ENCODE assay signal across 8 cellular contexts in the genomic region with DNA sequence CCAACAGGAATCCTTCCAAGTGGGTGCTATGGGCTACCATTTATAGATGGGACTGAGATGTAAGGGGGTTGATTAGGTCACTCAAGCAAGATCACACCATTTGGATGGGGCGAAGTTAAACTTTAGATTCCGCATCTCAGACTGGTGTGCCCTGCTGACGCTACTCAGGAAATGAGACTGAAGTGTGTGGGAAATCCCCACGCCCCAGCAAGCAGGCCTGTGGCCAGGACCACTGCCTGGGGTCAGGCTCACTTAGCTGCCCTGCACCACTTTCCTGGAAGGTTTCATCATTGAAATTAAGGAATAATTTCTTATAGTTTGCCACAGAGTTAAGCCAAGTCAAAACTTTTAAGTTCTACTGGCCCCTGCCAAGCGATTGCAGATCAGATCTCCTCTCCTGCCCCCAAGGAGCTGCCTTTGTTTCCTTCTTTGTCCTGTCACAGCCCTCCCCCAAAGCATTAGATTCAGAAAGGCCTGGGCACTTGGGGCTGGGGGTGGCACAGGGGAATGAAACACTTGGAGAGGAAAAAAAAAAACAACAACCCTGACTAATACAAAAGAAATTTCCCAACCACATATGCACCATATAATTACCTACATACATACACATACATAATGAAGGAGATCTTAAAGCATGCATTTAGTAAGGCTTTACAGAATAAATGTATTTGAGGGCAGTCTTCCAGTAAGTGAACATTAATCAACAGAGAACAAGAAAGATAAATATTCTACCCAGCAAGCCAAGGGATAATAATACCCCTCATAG.
DNase-seq lines count a peak whose midpoint lies in the region; ATAC-seq and TF ChIP-seq lines count a peak whose summit lies in the region.

No MANE protein-coding gene starts in this region.

- no peak overlapping the region for H3K56ac ChIP-seq in H9 (ENCODE audit: insufficient read length, low read depth, low read length)

- H3K9me3 Mint-ChIP-seq in H9: no peaks in the 10 kb centered on the region
- H3K9me3 Mint-ChIP-seq in memory B cell: no peaks in the 10 kb centered on the region

- H3K27me3 ChIP-seq in GM06990 (replicated peaks; ENCODE audit: control insufficient read depth, insufficient read depth, low read length): no peaks in the 10 kb centered on the region
- no peaks in the 10 kb centered on the region for H3K27me3 ChIP-seq in H9 (ENCODE audit: insufficient read depth, low read length)
- H3K27me3 ChIP-seq in OCI-LY3 (ENCODE audit: low read depth, low read length): no peaks in the 10 kb centered on the region

- H3K79me2 ChIP-seq in H9 (ENCODE audit: insufficient read depth, low read length) (no peaks in the 10 kb centered on the region), OCI-LY3 (ENCODE audit: low read length) (no peaks in the 10 kb centered on the region)

- H3T11ph ChIP-seq in H9 (ENCODE audit: low read length): no peak overlapping the region

- WGBS in H9 (ENCODE audit: extremely low coverage, insufficient read length, low lambda C conversion rate): no CpG with 5 or more reads among the region's 5 CpGs

- no peak overlapping the region for H3K14ac ChIP-seq in H9 (ENCODE audit: insufficient read depth, low read length)

- no peaks in the 10 kb centered on the region for H3K27me3 Mint-ChIP-seq in H9 (ENCODE audit: low read depth)
- no peaks in the 10 kb centered on the region for H3K27me3 Mint-ChIP-seq in memory B cell

- H2AFZ ChIP-seq in H9 (ENCODE audit: low read length) (no peak overlapping the region), OCI-LY3 (ENCODE audit: low read depth, low read length) (peak overlapping the region; percentile 75)

- H3K18ac ChIP-seq in H9 (ENCODE audit: insufficient read length, low read depth, low read length): no peak overlapping the region

- no peak overlapping the region for H3K4me2 ChIP-seq in H9 (ENCODE audit: insufficient read depth, insufficient read length, low read length)
- H3K4me2 ChIP-seq in OCI-LY3 (ENCODE audit: low read length): peak overlapping the region; percentile 65

- no peak overlapping the region for H3K4ac ChIP-seq in H9 (ENCODE audit: low read depth, low read length)

- H3K23me2 ChIP-seq in H9 (ENCODE audit: insufficient read length, low read depth, low read length, poor library complexity, severe bottlenecking): no peaks in the 10 kb centered on the region

- no peak overlapping the region for H4K8ac ChIP-seq in H9 (replicated peaks; ENCODE audit: insufficient read length, low read depth, low read length)

- ATAC-seq in memory B cell (ENCODE audit: low read depth): peak; percentile 97
- peak; percentile 88 for ATAC-seq in stimulated activated naive CD8-positive, alpha-beta T cell treated with anti-CD3 and anti-CD28 coated beads, Interleukin-15, Interleukin-2, amounts not matched to agents 100 U/mL and 50 U/mL, for 24 hours

- H2AK5ac ChIP-seq in H9 (ENCODE audit: insufficient read length, low read length): no peak overlapping the region

- DNase-seq in GM06990 (ENCODE audit: extremely low read depth, insufficient read length): peak; percentile 66
- no peak for DNase-seq in H9
- DNase-seq in activated gamma-delta T cell treated with anti-CD3 and anti-CD28 coated beads, Interleukin-2, amount 50 U/mL, for 16 hours (ENCODE audit: low read depth): peak; percentile 52
- peak in 1 of 2 donors; percentile 14 for DNase-seq in memory B cell (ENCODE audit: low spot score in 2 of 2)
- peak; percentile 75 for DNase-seq in stimulated activated naive CD8-positive, alpha-beta T cell treated with anti-CD3 and anti-CD28 coated beads, Interleukin-15, Interleukin-2, amounts not matched to agents 100 U/mL and 50 U/mL, for 24 hours
- no peak for DNase-seq in SW480 (ENCODE audit: low spot score)
- no peak for DNase-seq in AG20443 (ENCODE audit: low spot score)

- H3K9ac ChIP-seq in H9 (ENCODE audit: extremely low read depth, insufficient read length, low read length) (no peak overlapping the region), OCI-LY3 (ENCODE audit: low read length) (peak overlapping the region; percentile 29)

- H3K4me1 Mint-ChIP-seq in H9: peaks cover 30 to 34% of the 10 kb centered on the region in 2 experiments
- peaks cover 12% of the 10 kb centered on the region for H3K4me1 Mint-ChIP-seq in memory B cell

- H3K36me3 ChIP-seq in GM06990 (ENCODE audit: control insufficient read depth, insufficient read depth, low read length) (no peaks in the 10 kb centered on the region), OCI-LY3 (replicated peaks; ENCODE audit: low read depth, low read length) (no peaks in the 10 kb centered on the region)

- H3K9me3 ChIP-seq in H9 (ENCODE audit: control insufficient read depth, low read depth, low read length): no peaks in the 10 kb centered on the region
- H3K9me3 ChIP-seq in OCI-LY3 (ENCODE audit: insufficient read depth, low read length): no peaks in the 10 kb centered on the region

- no peak overlapping the region for H3K23ac ChIP-seq in H9 (ENCODE audit: insufficient read length, low read depth, low read length)

- H3K4me3 Mint-ChIP-seq in H9 (no peak overlapping the region), memory B cell (no peak overlapping the region)

- H3K4me1 ChIP-seq in H9 (ENCODE audit: insufficient read depth, low read length) (peaks cover 3% of the 10 kb centered on the region; the same call in 1 of the 2 replicates), OCI-LY3 (ENCODE audit: low read length) (peaks cover 35% of the 10 kb centered on the region)

- no peak overlapping the region for H2BK5ac ChIP-seq in H9 (ENCODE audit: insufficient read length, low read length)

- H4K91ac ChIP-seq in H9 (ENCODE audit: insufficient read length, low read depth, low read length): no peak overlapping the region

- no peak overlapping the region for H4K5ac ChIP-seq in H9 (ENCODE audit: insufficient read length, low read depth, low read length)

- H2BK120ac ChIP-seq in H9 (ENCODE audit: low read depth, low read length, poor library complexity, severe bottlenecking): no peak overlapping the region

- no peaks in the 10 kb centered on the region for H4K20me1 ChIP-seq in H9 (ENCODE audit: control insufficient read depth, insufficient read depth, insufficient read length)
- no peaks in the 10 kb centered on the region for H4K20me1 ChIP-seq in OCI-LY3 (ENCODE audit: insufficient read depth, low read length)

- H2BK12ac ChIP-seq in H9 (ENCODE audit: insufficient read length, low read depth, low read length): no peak overlapping the region

- H3K79me1 ChIP-seq in H9 (ENCODE audit: insufficient read depth, low read depth, low read length, poor library complexity, severe bottlenecking): no peaks in the 10 kb centered on the region

- TF ChIP-seq CTCF in GM06990 (IDR thresholded peaks at IDR 0.05; ENCODE audit: insufficient read depth, low read length, poor library complexity, severe bottlenecking) (no peak), H9 (conservative IDR thresholded peaks at IDR 0.05) (no peak), OCI-LY3 (IDR thresholded peaks at IDR 0.05; ENCODE audit: low read depth, low read length) (no peak)

- H3K27ac ChIP-seq in H9 (ENCODE audit: insufficient read length, low read depth, low read length): no peak overlapping the region
- H3K27ac ChIP-seq in OCI-LY3 (ENCODE audit: low read length): peak overlapping the region; percentile 40

- H3K27ac Mint-ChIP-seq in H9 (peak overlapping the region in 2 of 3 experiments; percentile 44 to 87; a peak in 3 of 7 replicates), memory B cell (peak overlapping the region; percentile 66)

- H3K4me3 ChIP-seq in GM06990 (replicated peaks; ENCODE audit: low read depth, low read length) (no peak overlapping the region), OCI-LY3 (ENCODE audit: low read length) (peak overlapping the region; percentile 34)

- H3K36me3 Mint-ChIP-seq in H9 (ENCODE audit: insufficient read depth in 1 of 3, low read depth in 3 of 3) (no peaks in the 10 kb centered on the region), memory B cell (no peaks in the 10 kb centered on the region)

- H2BK20ac ChIP-seq in H9 (ENCODE audit: low read depth, low read length, poor library complexity, severe bottlenecking): no peak overlapping the region

- H2BK15ac ChIP-seq in H9 (ENCODE audit: low read depth, low read length): no peak overlapping the region

Comparison
In these comparisons a context has a peak if more than half of its experiments do, and no peak if none do; other contexts are left out.
1. DNase-seq: peak in GM06990 (single experiment), activated gamma-delta T cell treated with anti-CD3 and anti-CD28 coated beads, Interleukin-2, amount 50 U/mL, for 16 hours (single experiment) and stimulated activated naive CD8-positive, alpha-beta T cell treated with anti-CD3 and anti-CD28 coated beads, Interleukin-15, Interleukin-2, amounts not matched to agents 100 U/mL and 50 U/mL, for 24 hours (single experiment); none in H9 (single experiment), SW480 (single experiment) and AG20443 (single experiment).